Comparison of ENCODE assay signal across 1 cellular context in genomic region chr17:50397111-50397918, GRCh38.
TF ChIP-seq lines count a peak whose summit lies in the region.

TSS of gene LRRC59 (minus strand) at chr17:50397523. CDS start at chr17:50397317, 206 bp downstream.

TF ChIP-seq in K562, 482 proteins besides CTCF, POLR2A, EP300 and RAD21 (continued from another document and continues in another):
- TF ChIP-seq MNT (conservative IDR thresholded peaks at IDR 0.05): peak; percentile 77 to 92
- TF ChIP-seq ZNF354B (CRISPR knock-in tag; IDR thresholded peaks at IDR 0.05): no peak
- TF ChIP-seq FOXO4 (CRISPR knock-in tag; IDR thresholded peaks at IDR 0.05): no peak
- TF ChIP-seq NKRF (IDR thresholded peaks at IDR 0.05; ENCODE audit: borderline replicate concordance): peak; percentile 84
- TF ChIP-seq PHF8 (IDR thresholded peaks at IDR 0.05; ENCODE audit: borderline replicate concordance, low read length): peak; percentile 93
- TF ChIP-seq SP2 (IDR thresholded peaks at IDR 0.05; ENCODE audit: extremely low read depth, low read depth, low read length, poor library complexity, severe bottlenecking): peak; percentile 99
- TF ChIP-seq GABPA (tag; conservative IDR thresholded peaks at IDR 0.05; ENCODE audit: low read depth): peak; percentile 91
- TF ChIP-seq PTRF (tag; IDR thresholded peaks at IDR 0.05): no peak
- no peak for TF ChIP-seq SMAD2 (IDR thresholded peaks at IDR 0.05; ENCODE audit: low read depth, low read length)
- peak; percentile 81 to 97; a peak in 3 of 4 replicates for TF ChIP-seq HDAC1 (IDR thresholded peaks at IDR 0.05)
- TF ChIP-seq PRPF4 (IDR thresholded peaks at IDR 0.05; ENCODE audit: insufficient read depth, low read depth, low read length, poor library complexity, severe bottlenecking): peak; percentile 59
- peak; percentile 69 for TF ChIP-seq SMC3 (conservative IDR thresholded peaks at IDR 0.05; ENCODE audit: insufficient read depth, low read depth, low read length)
- TF ChIP-seq CBFA2T3 (IDR thresholded peaks at IDR 0.05): peak; percentile 36
- peak; percentile 49 for TF ChIP-seq TCF7 (IDR thresholded peaks at IDR 0.05; ENCODE audit: borderline replicate concordance)
- no peak for TF ChIP-seq ZNF717 (CRISPR knock-in tag; IDR thresholded peaks at IDR 0.05)
- TF ChIP-seq RBM15 (IDR thresholded peaks at IDR 0.05; ENCODE audit: insufficient read depth, low read length): no peak
- no peak for TF ChIP-seq CUX1 (CRISPR knock-in tag; IDR thresholded peaks at IDR 0.05)
- peak; percentile 43; the same call in 1 of the 2 replicates for TF ChIP-seq PHF21A (IDR thresholded peaks at IDR 0.05; ENCODE audit: borderline replicate concordance, low read depth)
- peak in 1 of 2 experiments; percentile 91; a peak in 1 of 4 replicates for TF ChIP-seq TEAD1 (CRISPR knock-in tag; IDR thresholded peaks at IDR 0.05)
- TF ChIP-seq ZNF324 (CRISPR knock-in tag; IDR thresholded peaks at IDR 0.05): no peak
- TF ChIP-seq ZNF592 (IDR thresholded peaks at IDR 0.05): peak; percentile 43; the same call in 1 of the 2 replicates
- TF ChIP-seq POLR3G (IDR thresholded peaks at IDR 0.05; ENCODE audit: extremely low read depth, insufficient read length, insufficient replicate concordance): no peak
- TF ChIP-seq KLF13 (tag; IDR thresholded peaks at IDR 0.05; ENCODE audit: borderline replicate concordance, low read depth): peak; percentile 67; the same call in 1 of the 2 replicates
- no peak for TF ChIP-seq ZNF444 (CRISPR knock-in tag; IDR thresholded peaks at IDR 0.05)
- TF ChIP-seq VEZF1 (CRISPR knock-in tag; IDR thresholded peaks at IDR 0.05): peak; percentile 52
- TF ChIP-seq BDP1 (IDR thresholded peaks at IDR 0.05; ENCODE audit: insufficient read depth, insufficient read length): no peak
- no peak for TF ChIP-seq SMARCA4 (IDR thresholded peaks at IDR 0.05)
- no peak for TF ChIP-seq HDGF (IDR thresholded peaks at IDR 0.05)
- TF ChIP-seq SP1 (CRISPR knock-in tag; IDR thresholded peaks at IDR 0.05): peak; percentile 97
- no peak for TF ChIP-seq SRSF9 (IDR thresholded peaks at IDR 0.05; ENCODE audit: borderline replicate concordance, low read depth, low read length)
- no peak for TF ChIP-seq ZNF589 (CRISPR knock-in tag; IDR thresholded peaks at IDR 0.05; ENCODE audit: low read depth)
- TF ChIP-seq BRD4 (IDR thresholded peaks at IDR 0.05): peak; percentile 78
- TF ChIP-seq ZBTB2 (IDR thresholded peaks at IDR 0.05): peak; percentile 82
- TF ChIP-seq GABPB1 (CRISPR knock-in tag; IDR thresholded peaks at IDR 0.05): peak; percentile 92
- no peak for TF ChIP-seq USF1 (CRISPR knock-in tag; IDR thresholded peaks at IDR 0.05)
- no peak for TF ChIP-seq KLF1 (tag; IDR thresholded peaks at IDR 0.05)
- TF ChIP-seq CREB3 (tag; conservative IDR thresholded peaks at IDR 0.05; ENCODE audit: low read depth): 0 out of 2 replicates have a peak, but pooled peaks have one; percentile 58
- peak; percentile 94 for TF ChIP-seq SUPT5H (IDR thresholded peaks at IDR 0.05)
- peak in 1 of 2 experiments; percentile 70; a peak in 1 of 4 replicates for TF ChIP-seq ZNF639 (CRISPR knock-in tag; conservative IDR thresholded peaks at IDR 0.05 in 1 of 2, IDR thresholded peaks at IDR 0.05 in 1 of 2)
- peak; percentile 84 for TF ChIP-seq C11orf30 (IDR thresholded peaks at IDR 0.05; ENCODE audit: low read depth)
